In genomic region chr2:204539010-204539385, GRCh38 we compare ENCODE assay signal across 20 cellular contexts. TPM values are rescaled to one million over a fixed set of nuclear protein-coding genes. Genes with fewer than 3 reads are reported as not detected.
"Had no signal": no experiment of that assay in that cellular context is flagged by ENCODE, and none has a peak within 500 bp of the region (broad histone marks: within the 10 kb centered on the region; RNA-seq: fewer than 3 reads in every experiment).

No MANE protein-coding gene starts in this region.

- H3K27ac ChIP-seq: body of pancreas, colonic mucosa, esophagus squamous epithelium, foreskin keratinocyte, pancreas, skin epidermis, vagina had no signal

- FAIRE-seq: pancreas had no signal

- ATAC-seq: activated CD8-positive, alpha-beta memory T cell treated with anti-CD3 and anti-CD28 coated beads, Interleukin-2, amount 10 ng/mL, durations not matched to agents 7 days and 5 days; activated naive CD4-positive, alpha-beta T cell treated with anti-CD3 and anti-CD28 coated beads, Interleukin-2, amount 50 U/mL, for 72 hours; body of pancreas; foreskin keratinocyte; pancreas; stimulated activated naive CD8-positive, alpha-beta T cell treated with anti-CD3 and anti-CD28 coated beads, Interleukin-15, Interleukin-2, amounts not matched to agents 100 U/mL and 50 U/mL, for 24 hours had no signal

- H3K9me3 ChIP-seq: body of pancreas, colonic mucosa, esophagus squamous epithelium, pancreas, transverse colon, vagina had no signal

- H3K4me3 ChIP-seq: body of pancreas, colonic mucosa, esophagus squamous epithelium, pancreas, skin epidermis, transverse colon, vagina had no signal

- H3K27me3 ChIP-seq: body of pancreas, colonic mucosa, foreskin keratinocyte, pancreas, transverse colon, vagina had no signal

- H3K4me1 ChIP-seq: body of pancreas, colonic mucosa, foreskin keratinocyte, pancreas, vagina had no signal

- DNase-seq: activated CD4-positive, alpha-beta memory T cell treated with anti-CD3 and anti-CD28 coated beads for 36 hours; activated CD8-positive, alpha-beta memory T cell treated with anti-CD3 and anti-CD28 coated beads, Interleukin-2, amount 10 ng/mL, durations not matched to agents 7 days and 5 days; activated effector memory CD4-positive, alpha-beta T cell treated with anti-CD3 and anti-CD28 coated beads, Interleukin-2, amount 50 U/mL, for 16 hours; activated T-cell treated with anti-CD3 and anti-CD28 coated beads, Interleukin-2, amount 50 U/mL, for 24 hours; body of pancreas; central memory CD4-positive, alpha-beta T cell; colonic mucosa; effector CD4-positive, alpha-beta T cell; esophagus squamous epithelium; foreskin keratinocyte; immature natural killer cell; stimulated activated CD4-positive, alpha-beta T cell treated with anti-CD3 and anti-CD28 coated beads, Interleukin-4, amount 100 ng/mL, for 4 hours; stimulated activated CD8-positive, alpha-beta memory T cell treated with anti-CD3 and anti-CD28 coated beads, Interleukin-4, amount 100 ng/mL, for 48 hours; stimulated activated naive CD8-positive, alpha-beta T cell treated with anti-CD3 and anti-CD28 coated beads, Interleukin-15, Interleukin-2, amounts not matched to agents 100 U/mL and 50 U/mL, for 24 hours; SW 1271; transverse colon had no signal

- H3K36me3 ChIP-seq: colonic mucosa, esophagus squamous epithelium, pancreas, transverse colon, vagina had no signal

RNA-seq across cellular contexts. Expression of gene PARD3B, which starts 6.3 kb away (rescaled TPM):
- polyA plus RNA-seq: immature natural killer cell had no signal
